ENCODE assay signal across 22 cellular contexts in genomic region chr17:32981611-32982010, GRCh38. TPM values are rescaled to one million over a fixed set of nuclear protein-coding genes. Genes with fewer than 3 reads are reported as not detected.
"Had no signal": no experiment of that assay in that cellular context is flagged by ENCODE, and none has a peak within 500 bp of the region (broad histone marks: within the 10 kb centered on the region; RNA-seq: fewer than 3 reads in every experiment).

No MANE protein-coding gene starts in this region.

RNA-seq across cellular contexts. Expression of gene SPACA3, which starts 10.0 kb away (rescaled TPM):
- total RNA-seq: naive thymus-derived CD8-positive, alpha-beta T cell; natural killer cell; natural killer cell treated with Interleukin-12 subunit alpha and Interleukin-12 subunit beta and Interleukin-15 and Interleukin-18, amount 100 ng/mL, for 72 hours; neural crest cell; occipital lobe; omental fat pad; osteoblast; osteocyte; ovary; posterior vena cava; progenitor cell of endocrine pancreas; psoas muscle; pulmonary artery endothelial cell; renal cortical epithelial cell; right atrium auricular region; right cardiac atrium; right lobe of liver; sigmoid colon; skeletal muscle tissue; smooth muscle cell; spleen had no signal
- polyA plus RNA-seq: naive thymus-derived CD8-positive, alpha-beta T cell; neural cell; ovary; psoas muscle; right cardiac atrium; sigmoid colon; smooth muscle cell; spleen had no signal

RNA-seq across cellular contexts. Expression of gene TMEM98, which starts 53.7 kb away (rescaled TPM):
- total RNA-seq: naive thymus-derived CD8-positive, alpha-beta T cell; natural killer cell had no signal
- polyA plus RNA-seq: naive thymus-derived CD8-positive, alpha-beta T cell had no signal
